In genomic region chr2:17300141-17300540, GRCh38 we compare ENCODE assay signal across 17 cellular contexts.
A peak's percentile ranks its signal among the peaks of the same experiment; 100 is the strongest.
DNase-seq lines count a peak whose midpoint lies in the region; ATAC-seq, FAIRE-seq and TF ChIP-seq lines count a peak whose summit lies in the region.
"Had no signal": no experiment of that assay in that cellular context is flagged by ENCODE, and none has a peak within 500 bp of the region (broad histone marks: within the 10 kb centered on the region; RNA-seq: fewer than 3 reads in every experiment).

No MANE protein-coding gene starts in this region.

- H3K4me3 ChIP-seq in PC-9 = no peak overlapping the region
- no peak overlapping the region for H3K4me3 ChIP-seq in trophoblast cell (ENCODE audit: low read depth, low read length)
- no peak overlapping the region for H3K4me3 ChIP-seq in uterus
- no peak overlapping the region for H3K4me3 ChIP-seq in small intestine (ENCODE audit: low read depth in 1 of 2, low read length in 2 of 2)
- no peak overlapping the region for H3K4me3 ChIP-seq in testis

- H4K8ac ChIP-seq in trophoblast cell (ENCODE audit: low read depth, low read length) = no peak overlapping the region

- no peaks in the 10 kb centered on the region for H3K79me2 ChIP-seq in PC-9 (ENCODE audit: low read depth)
- H3K79me2 ChIP-seq in trophoblast cell (ENCODE audit: control insufficient read depth, insufficient read depth, low read length, poor library complexity) = no peaks in the 10 kb centered on the region

- no peak overlapping the region for H2BK5ac ChIP-seq in trophoblast cell (ENCODE audit: low read depth, low read length, poor library complexity)

- no peak overlapping the region for H3K23ac ChIP-seq in trophoblast cell (ENCODE audit: low read length)

- H4K12ac ChIP-seq in trophoblast cell (ENCODE audit: low read depth, low read length) = no peak overlapping the region

- H3K27ac ChIP-seq in PC-9 = peak overlapping the region; percentile 9; the same call in 1 of the 2 replicates
- no peak overlapping the region for H3K27ac ChIP-seq in trophoblast cell (ENCODE audit: low read depth, low read length)
- H3K27ac ChIP-seq in uterus = no peak overlapping the region
- no peak overlapping the region for H3K27ac ChIP-seq in small intestine (ENCODE audit: low read depth in 1 of 2, low read length in 1 of 2)
- no peak overlapping the region for H3K27ac ChIP-seq in testis

- H3K4me1 ChIP-seq in PC-9 (replicated peaks; ENCODE audit: insufficient read depth) (peaks cover 53% of the 10 kb centered on the region), trophoblast cell (ENCODE audit: control insufficient read depth in 1 of 2, insufficient read depth in 2 of 2, low read length in 2 of 2) (no peaks in the 10 kb centered on the region), uterus (no peaks in the 10 kb centered on the region), small intestine (ENCODE audit: control insufficient read depth in 2 of 2, insufficient read depth in 1 of 2, low read depth in 1 of 2, low read length in 1 of 2) (no peaks in the 10 kb centered on the region), testis (no peaks in the 10 kb centered on the region)
- H3K4me1 ChIP-seq: Caco-2 had no signal

- FAIRE-seq in small intestine (lab: Jason Lieb, UNC) = no peak

- H3K79me1 ChIP-seq in trophoblast cell (ENCODE audit: low read length) = no peaks in the 10 kb centered on the region

- ATAC-seq in esophagus mucosa (peak; percentile 64), HG03025 (IDR thresholded peaks at IDR 0.05; ENCODE audit: low FRiP score, unreplicated experiment) (no peak)
- ATAC-seq: activated CD4-positive, alpha-beta T cell treated with anti-CD3 and anti-CD28 coated beads for 36 hours; naive thymus-derived CD8-positive, alpha-beta T cell; sciatic nerve had no signal

- H3K4me2 ChIP-seq in PC-9 (no peak overlapping the region), trophoblast cell (ENCODE audit: low read length) (no peak overlapping the region)

- H3K27me3 ChIP-seq in PC-9 (ENCODE audit: insufficient read depth, low read depth) = no peaks in the 10 kb centered on the region
- H3K27me3 ChIP-seq in trophoblast cell (ENCODE audit: insufficient read depth, low read length) = no peaks in the 10 kb centered on the region
- no peaks in the 10 kb centered on the region for H3K27me3 ChIP-seq in uterus
- no peaks in the 10 kb centered on the region for H3K27me3 ChIP-seq in small intestine (ENCODE audit: control insufficient read depth in 2 of 2, insufficient read depth in 2 of 2, low read length in 2 of 2)
- no peaks in the 10 kb centered on the region for H3K27me3 ChIP-seq in testis

- H3K9me3 ChIP-seq in PC-9 (ENCODE audit: insufficient read depth, low read depth) (no peaks in the 10 kb centered on the region), trophoblast cell (ENCODE audit: insufficient read depth, low read depth, low read length) (no peaks in the 10 kb centered on the region), uterus (no peaks in the 10 kb centered on the region), small intestine (ENCODE audit: control insufficient read depth, low read depth) (no peaks in the 10 kb centered on the region), testis (no peaks in the 10 kb centered on the region)
- H3K9me3 ChIP-seq: Caco-2 had no signal

- H2AFZ ChIP-seq in PC-9 = no peak overlapping the region
- H2AFZ ChIP-seq in trophoblast cell (ENCODE audit: insufficient read depth, low read length, poor library complexity) = no peak overlapping the region

- no peaks in the 10 kb centered on the region for H3K9me2 ChIP-seq in PC-9 (ENCODE audit: insufficient read depth)

- CTCF ChIA-PET in PC-9 (lab: Charles Lee) = no interaction called here

- BruUV-seq in PC-9 (replicated peaks; lab: Mats Ljungman, UMichigan) = no TSS peak

- no peak overlapping the region for H3K14ac ChIP-seq in trophoblast cell (ENCODE audit: low read length)

- DNase-seq in GM04503 (ENCODE audit: low read depth) (peak; percentile 37), PC-9 (peak in 1 of 2 experiments; percentile 98), trophoblast cell (peak; percentile 60 to 92), uterus (no peak), small intestine (no peak), testis (no peak)
- DNase-seq: activated CD4-positive, alpha-beta T cell treated with anti-CD3 and anti-CD28 coated beads for 36 hours; Caco-2; left cardiac atrium; naive thymus-derived CD8-positive, alpha-beta T cell; NCI-H1105 treated with DMSO at 0.1 percent for 48 hours; NCI-H526 treated with DMSO at 0.1 percent for 48 hours; substantia nigra; SW 1271 had no signal

- no peak overlapping the region for H4K91ac ChIP-seq in trophoblast cell (ENCODE audit: low read depth, low read length)

- H4K20me1 ChIP-seq in PC-9 (ENCODE audit: insufficient read depth) = no peaks in the 10 kb centered on the region

- H3F3A ChIP-seq in PC-9 (ENCODE audit: insufficient read depth, low read depth) = peaks cover 29% of the 10 kb centered on the region

- POLR2A ChIA-PET in PC-9 (lab: Charles Lee; ENCODE audit: unreplicated experiment) = no interaction called here

- no peak overlapping the region for H2BK120ac ChIP-seq in trophoblast cell (ENCODE audit: insufficient read depth, low read length, poor library complexity)

- intact Hi-C loops in PC-9 (cut with micrococcal nuclease; ENCODE audit: unreplicated experiment) (no loop called here), uterus (cut with DNase I; ENCODE audit: low total_unique reads) (no loop called here), testis (cut with DNase I; ENCODE audit: low total_unique reads) (no loop called here)

- no peak overlapping the region for H3K9ac ChIP-seq in trophoblast cell (ENCODE audit: low read length)

- H3K18ac ChIP-seq in trophoblast cell (ENCODE audit: low read length) = no peak overlapping the region

- H3K36me3 ChIP-seq in PC-9 (ENCODE audit: low read depth) (no peaks in the 10 kb centered on the region), trophoblast cell (ENCODE audit: control insufficient read depth in 1 of 2, insufficient read depth in 2 of 2, low read length in 2 of 2) (no peaks in the 10 kb centered on the region), uterus (no peaks in the 10 kb centered on the region), small intestine (ENCODE audit: control insufficient read depth in 2 of 2, insufficient read depth in 2 of 2, low read length in 2 of 2) (no peaks in the 10 kb centered on the region), testis (ENCODE audit: low read depth, missing control alignments) (no peaks in the 10 kb centered on the region)

- TF ChIP-seq CTCF in PC-9 (conservative IDR thresholded peaks at IDR 0.05) (no peak), uterus (IDR thresholded peaks at IDR 0.05) (no peak), testis (IDR thresholded peaks at IDR 0.05) (no peak)

- no peak for TF ChIP-seq POLR2A in uterus (IDR thresholded peaks at IDR 0.05)
- no peak for TF ChIP-seq POLR2A in testis (IDR thresholded peaks at IDR 0.05)

- no peak overlapping the region for H2AK5ac ChIP-seq in trophoblast cell (ENCODE audit: low read length)

- no peak overlapping the region for H3K4ac ChIP-seq in trophoblast cell (ENCODE audit: low read depth, low read length)

- no peak overlapping the region for H2BK12ac ChIP-seq in trophoblast cell (ENCODE audit: low read length)

Comparison
In these comparisons a context has a peak if more than half of its experiments do, and no peak if none do; other contexts are left out.
1. DNase-seq: peak in GM04503 (single experiment) and trophoblast cell (2 of 2); none in uterus (0 of 2), small intestine (single experiment) and testis (single experiment).